Comparison of ENCODE assay signal across 14 cellular contexts in genomic region chr9:93041108-93041802, GRCh38. TPM values are rescaled to one million over a fixed set of nuclear protein-coding genes. Genes with fewer than 3 reads are reported as not detected.
DNase-seq lines count a peak whose midpoint lies in the region; ATAC-seq and TF ChIP-seq lines count a peak whose summit lies in the region.
"Had no signal": no experiment of that assay in that cellular context is flagged by ENCODE, and none has a peak within 500 bp of the region (broad histone marks: within the 10 kb centered on the region; RNA-seq: fewer than 3 reads in every experiment).

No MANE protein-coding gene starts in this region.

- H2BK20ac ChIP-seq in IMR-90 (ENCODE audit: low read depth, low read length), result no peak overlapping the region

- dilution Hi-C loops in IMR-90 (cut with HindIII; ENCODE audit: low sequenced_read_pairs, unreplicated experiment), result no loop called here

- no peaks in the 10 kb centered on the region for H3K27me3 ChIP-seq in IMR-90 (ENCODE audit: control insufficient read depth, insufficient read depth, low read length)
- H3K27me3 ChIP-seq: heart left ventricle had no signal

- H2AK5ac ChIP-seq in IMR-90 (ENCODE audit: low read depth, low read length), result no peak overlapping the region

- no peak overlapping the region for H2AK9ac ChIP-seq in IMR-90 (replicated peaks; ENCODE audit: low read depth, low read length, poor library complexity)

- H4K20me1 ChIP-seq in IMR-90 (ENCODE audit: insufficient read depth, low read length), result no peaks in the 10 kb centered on the region

- H3K27ac Mint-ChIP-seq in activated naive CD4-positive, alpha-beta T cell treated with anti-CD3 and anti-CD28 coated beads for 36 hours, result peak overlapping the region; percentile 67
- no peak overlapping the region for H3K27ac Mint-ChIP-seq in activated T-cell treated with anti-CD3 and anti-CD28 coated beads, Interleukin-2, amount 50 U/mL, for 72 hours

- no peak for TF ChIP-seq CTCF in IMR-90 (conservative IDR thresholded peaks at IDR 0.05; ENCODE audit: low read depth, low read length)

- H3K14ac ChIP-seq in IMR-90 (replicated peaks; ENCODE audit: low read depth, low read length), result no peak overlapping the region

- no peak overlapping the region for H3K4me2 ChIP-seq in IMR-90 (ENCODE audit: low read depth, low read length)

- in situ Hi-C loops in IMR-90 (cut with MboI; ENCODE audit: low sequenced_read_pairs), result no loop called here

- H3K4me3 Mint-ChIP-seq in activated naive CD4-positive, alpha-beta T cell treated with anti-CD3 and anti-CD28 coated beads for 36 hours, result no peak overlapping the region
- H3K4me3 Mint-ChIP-seq in activated T-cell treated with anti-CD3 and anti-CD28 coated beads, Interleukin-2, amount 50 U/mL, for 72 hours, result no peak overlapping the region

- peak overlapping the region; percentile 18 for H2AFZ ChIP-seq in IMR-90 (replicated peaks; ENCODE audit: low read length, poor library complexity)

- H3K36me3 ChIP-seq in IMR-90 (ENCODE audit: control insufficient read depth, insufficient read depth, low read length), result no peaks in the 10 kb centered on the region
- H3K36me3 ChIP-seq: heart left ventricle had no signal

- no peak overlapping the region for H2BK120ac ChIP-seq in IMR-90 (ENCODE audit: low read depth, low read length)

- no peaks in the 10 kb centered on the region for H3K27me3 Mint-ChIP-seq in activated naive CD4-positive, alpha-beta T cell treated with anti-CD3 and anti-CD28 coated beads for 36 hours (ENCODE audit: low read depth)
- no peaks in the 10 kb centered on the region for H3K27me3 Mint-ChIP-seq in activated T-cell treated with anti-CD3 and anti-CD28 coated beads, Interleukin-2, amount 50 U/mL, for 72 hours (ENCODE audit: low read depth)

- POLR2A ChIA-PET in IMR-90 (lab: Charles Lee; ENCODE audit: unreplicated experiment), result no interaction called here

- H3K27ac ChIP-seq in IMR-90 (ENCODE audit: insufficient read depth, low read length), result no peak overlapping the region
- H3K27ac ChIP-seq: heart left ventricle had no signal

- H4K91ac ChIP-seq in IMR-90 (ENCODE audit: insufficient read depth, low read depth, low read length), result no peak overlapping the region

- H3K23ac ChIP-seq in IMR-90 (ENCODE audit: low read depth, low read length), result no peak overlapping the region

- no peak overlapping the region for H4K8ac ChIP-seq in IMR-90 (ENCODE audit: low read depth in 2 of 2, low read length in 2 of 2)

- CTCF ChIA-PET in activated naive CD4-positive, alpha-beta T cell treated with anti-CD3 and anti-CD28 coated beads for 36 hours (lab: Charles Lee), result interaction anchor here (0.6 kb wide), 1 partner anchor 36 kb away, joined by 3 read pairs; no protein-coding TSS in a partner anchor
- CTCF ChIA-PET in IMR-90 (lab: Yijun Ruan, JAX), result no interaction called here

- no peak overlapping the region for H2BK5ac ChIP-seq in IMR-90 (ENCODE audit: low read depth, low read length, poor library complexity, severe bottlenecking)

- 69% methylated on average over 2 of the region's 6 CpGs; no CpG with 5 or more reads in 1 of the 2 experiments for WGBS in IMR-90 (ENCODE audit: extremely low coverage in 2 of 2, insufficient read length in 1 of 2), 2 experiments

- H3K4me3 ChIP-seq in IMR-90 (ENCODE audit: insufficient read depth, low read depth, low read length), result no peak overlapping the region
- H3K4me3 ChIP-seq: heart left ventricle had no signal

- no peak overlapping the region for H4K5ac ChIP-seq in IMR-90 (ENCODE audit: low read depth, low read length)

- no peaks in the 10 kb centered on the region for H3K36me3 Mint-ChIP-seq in activated naive CD4-positive, alpha-beta T cell treated with anti-CD3 and anti-CD28 coated beads for 36 hours (ENCODE audit: low read depth)
- peaks cover 0 to 3% of the 10 kb centered on the region in 2 donors for H3K36me3 Mint-ChIP-seq in activated T-cell treated with anti-CD3 and anti-CD28 coated beads, Interleukin-2, amount 50 U/mL, for 72 hours (ENCODE audit: insufficient read depth in 2 of 2)

- DNase-seq in activated naive CD4-positive, alpha-beta T cell treated with anti-CD3 and anti-CD28 coated beads for 36 hours, result peak; percentile 66
- no peak for DNase-seq in activated naive CD4-positive, alpha-beta T cell (lab: John Stamatoyannopoulos, UW)
- DNase-seq in IMR-90, result no peak
- DNase-seq in activated T-cell treated with anti-CD3 and anti-CD28 coated beads, Interleukin-2, amount 50 U/mL, for 72 hours, result no peak
- peak; percentile 43 for DNase-seq in stimulated activated CD8-positive, alpha-beta memory T cell treated with anti-CD3 and anti-CD28 coated beads, Interleukin-4, amount 100 ng/mL, for 48 hours
- no peak for DNase-seq in hippocampal formation (lab: John Stamatoyannopoulos, UW)
- no peak for DNase-seq in dedifferentiated amniotic fluid mesenchymal stem cell (ENCODE audit: extremely low spot score)
- no peak for DNase-seq in head of caudate nucleus
- DNase-seq: amniotic stem cell; effector CD8-positive, alpha-beta T cell; NCI-H1105 treated with DMSO at 0.1 percent for 48 hours; stimulated activated CD4-positive, alpha-beta T cell treated with anti-CD3 and anti-CD28 coated beads, Interleukin-4, amount 100 ng/mL, for 4 hours had no signal

- no peaks in the 10 kb centered on the region for H3K9me3 Mint-ChIP-seq in activated naive CD4-positive, alpha-beta T cell treated with anti-CD3 and anti-CD28 coated beads for 36 hours
- H3K9me3 Mint-ChIP-seq in activated T-cell treated with anti-CD3 and anti-CD28 coated beads, Interleukin-2, amount 50 U/mL, for 72 hours, result no peaks in the 10 kb centered on the region

- no peak overlapping the region for H3K18ac ChIP-seq in IMR-90 (ENCODE audit: low read depth, low read length)

- H3K9me1 ChIP-seq in IMR-90 (ENCODE audit: insufficient read depth, low read length), result no peaks in the 10 kb centered on the region

- H3K9ac ChIP-seq in IMR-90 (ENCODE audit: low read depth, low read length), result no peak overlapping the region

- ATAC-seq in IMR-90 (ENCODE audit: low read depth), result no peak
- ATAC-seq in activated T-cell treated with anti-CD3 and anti-CD28 coated beads, Interleukin-2, amount 50 U/mL, for 72 hours (replicated peaks in 1 of 2), result peak; percentile 7 to 27
- ATAC-seq: heart left ventricle had no signal

- no peak for TF ChIP-seq POLR2A in IMR-90 (IDR thresholded peaks at IDR 0.05; ENCODE audit: low read depth, low read length)

- no peak overlapping the region for H3K56ac ChIP-seq in IMR-90 (ENCODE audit: extremely low read depth, insufficient read depth, low read length)

- peaks cover 2% of the 10 kb centered on the region for H3K9me3 ChIP-seq in IMR-90 (ENCODE audit: control insufficient read depth, insufficient read depth, low read length)

- no peak for TF ChIP-seq RAD21 in IMR-90 (IDR thresholded peaks at IDR 0.05; ENCODE audit: low read length)

- H3K4me1 Mint-ChIP-seq in activated naive CD4-positive, alpha-beta T cell treated with anti-CD3 and anti-CD28 coated beads for 36 hours (ENCODE audit: low read depth), result peaks cover 56% of the 10 kb centered on the region
- peaks cover 55% of the 10 kb centered on the region for H3K4me1 Mint-ChIP-seq in activated T-cell treated with anti-CD3 and anti-CD28 coated beads, Interleukin-2, amount 50 U/mL, for 72 hours (ENCODE audit: low read depth)

- no TSS peak for BruUV-seq in IMR-90 (replicated peaks; lab: Mats Ljungman, UMichigan)

- no peak overlapping the region for H3K4ac ChIP-seq in IMR-90 (ENCODE audit: low read depth, low read length)

- no peak overlapping the region for H2BK15ac ChIP-seq in IMR-90 (ENCODE audit: low read depth, low read length)

- intact Hi-C loops in activated naive CD4-positive, alpha-beta T cell treated with anti-CD3 and anti-CD28 coated beads for 36 hours (cut with micrococcal nuclease), result loop anchor here (2.0 kb wide), 1 partner anchor 18 kb away; the partner anchor contains the start of gene SUSD3
- intact Hi-C loops in IMR-90 (cut with micrococcal nuclease) (no loop called here), head of caudate nucleus (cut with DNase I) (no loop called here)

- no peaks in the 10 kb centered on the region for H3K79me1 ChIP-seq in IMR-90 (ENCODE audit: low read depth in 1 of 2, low read length in 2 of 2)

- no peaks in the 10 kb centered on the region for H3K4me1 ChIP-seq in IMR-90 (ENCODE audit: control insufficient read depth, insufficient read depth, low read length)

TF ChIP-seq in IMR-90, 13 proteins besides CTCF, POLR2A, EP300 and RAD21 (continues in another document):
- TF ChIP-seq USF2 (IDR thresholded peaks at IDR 0.05; ENCODE audit: low read depth, low read length), result peak; percentile 55
- TF ChIP-seq ELK1 (IDR thresholded peaks at IDR 0.05; ENCODE audit: borderline replicate concordance, low read depth, low read length), result no peak
- TF ChIP-seq NFE2L2 (IDR thresholded peaks at IDR 0.05; ENCODE audit: low read depth, low read length), result no peak

RNA-seq across cellular contexts. Expression of gene SUSD3, which starts 17.2 kb away (rescaled TPM):
- 10 to 100 TPM; 62.7 to 68.3 TPM for total RNA-seq in activated naive CD4-positive, alpha-beta T cell treated with anti-CD3 and anti-CD28 coated beads for 36 hours
- total RNA-seq in IMR-90 (2012; rRNA removed), result 0.28 and 0.54 TPM in 2 replicates
- polyA plus RNA-seq in IMR-90 (2012; rRNA removed), result 1.0 and 1.5 TPM in 2 replicates
- 0.25 and 2.3 TPM in 2 replicates for polyA plus RNA-seq in IMR-90 (2012; cell fraction: cytosol; rRNA removed)
- polyA plus RNA-seq in IMR-90 (2012; cell fraction: nucleus; rRNA removed; ENCODE audit: low replicate concordance), result 1.2 TPM in 2 replicates
- 10 to 100 TPM; 53.1 to 56.8 TPM for total RNA-seq in activated T-cell treated with anti-CD3 and anti-CD28 coated beads, Interleukin-2, amount 50 U/mL, for 72 hours
- total RNA-seq: lung microvascular endothelial cell had no signal

RNA-seq across cellular contexts. Expression of gene CARD19, which starts 54.8 kb away (rescaled TPM):
- total RNA-seq in activated naive CD4-positive, alpha-beta T cell treated with anti-CD3 and anti-CD28 coated beads for 36 hours, result 10 to 100 TPM; 51.4 to 52.0 TPM
- 17.4 and 23.3 TPM in 2 replicates for total RNA-seq in IMR-90 (2012; rRNA removed)
- polyA plus RNA-seq in IMR-90 (2012; rRNA removed), result 111 and 126 TPM in 2 replicates
- polyA plus RNA-seq in IMR-90 (2012; cell fraction: cytosol; rRNA removed), result 120 and 139 TPM in 2 replicates
- 103 and 209 TPM in 2 replicates for polyA plus RNA-seq in IMR-90 (2012; cell fraction: nucleus; rRNA removed; ENCODE audit: low replicate concordance)
- 10 to 100 TPM; 65.7 to 70.0 TPM for total RNA-seq in activated T-cell treated with anti-CD3 and anti-CD28 coated beads, Interleukin-2, amount 50 U/mL, for 72 hours

Comparison
In these comparisons a context has a peak if more than half of its experiments do, and no peak if none do; other contexts are left out.
1. DNase-seq: peak in activated naive CD4-positive, alpha-beta T cell treated with anti-CD3 and anti-CD28 coated beads for 36 hours (single experiment) and stimulated activated CD8-positive, alpha-beta memory T cell treated with anti-CD3 and anti-CD28 coated beads, Interleukin-4, amount 100 ng/mL, for 48 hours (single experiment); none in activated naive CD4-positive, alpha-beta T cell (0 of 4), IMR-90 (single experiment), activated T-cell treated with anti-CD3 and anti-CD28 coated beads, Interleukin-2, amount 50 U/mL, for 72 hours (0 of 2), hippocampal formation (0 of 2), dedifferentiated amniotic fluid mesenchymal stem cell (single experiment) and head of caudate nucleus (0 of 42).
2. RNA of gene SUSD3, which starts 17.2 kb away (total RNA-seq): 62.7 to 68.3 TPM in activated naive CD4-positive, alpha-beta T cell treated with anti-CD3 and anti-CD28 coated beads for 36 hours and 53.1 to 56.8 TPM in activated T-cell treated with anti-CD3 and anti-CD28 coated beads, Interleukin-2, amount 50 U/mL, for 72 hours; 0.28 to 0.54 TPM in IMR-90; every median in the first group is over 10 times any median in the second.